In genomic region chr5:156497816-156498215, GRCh38 we compare ENCODE assay signal across 2 cellular contexts.
A peak's percentile ranks its signal among the peaks of the same experiment; 100 is the strongest.
TF ChIP-seq lines count a peak whose summit lies in the region.

No MANE protein-coding gene starts in this region.

TF ChIP-seq in A549, 52 proteins besides CTCF, POLR2A, EP300 and RAD21 (continued from another document):
- TF ChIP-seq BCL3 (IDR thresholded peaks at IDR 0.05) (no peak), HOXA7 (CRISPR knock-in tag; IDR thresholded peaks at IDR 0.05) (no peak), HMGXB4 (CRISPR knock-in tag; IDR thresholded peaks at IDR 0.05; ENCODE audit: borderline replicate concordance) (no peak)

TF ChIP-seq in IMR-90, 13 proteins besides CTCF, POLR2A, EP300 and RAD21 (continued from another document):
- TF ChIP-seq MXI1 (IDR thresholded peaks at IDR 0.05; ENCODE audit: borderline replicate concordance, low read depth, low read length) (no peak), FOS (IDR thresholded peaks at IDR 0.05; ENCODE audit: low read depth, low read length) (peak; percentile 48; the same call in 1 of the 2 replicates)
